ENCODE assay signal across 8 cellular contexts in genomic region chr3:170499562-170500156, GRCh38.
DNase-seq lines count a peak whose midpoint lies in the region; ATAC-seq and TF ChIP-seq lines count a peak whose summit lies in the region.

No MANE protein-coding gene starts in this region.

- H3K27ac Mint-ChIP-seq in chondrocyte (ENCODE audit: unreplicated experiment) = no peak overlapping the region

- H3K36me3 Mint-ChIP-seq in chondrocyte (ENCODE audit: low read depth) = no peaks in the 10 kb centered on the region

- peak; percentile 63 for TF ChIP-seq CTCF in GM12872 (IDR thresholded peaks at IDR 0.05; ENCODE audit: insufficient read depth, low read depth, low read length)
- peak; percentile 71 for TF ChIP-seq CTCF in chondrocyte (IDR thresholded peaks at IDR 0.05)

- H3K9me3 Mint-ChIP-seq in chondrocyte (ENCODE audit: low read depth) = no peaks in the 10 kb centered on the region

- peak; percentile 67 for DNase-seq in AG08396 (ENCODE audit: low spot score)
- peak; percentile 63 for DNase-seq in NAMALWA (ENCODE audit: low spot score)
- no peak for DNase-seq in chondrocyte (ENCODE audit: low spot score)
- peak; percentile 42 for DNase-seq in myocyte (ENCODE audit: low read depth)
- DNase-seq in activated gamma-delta T cell treated with Interleukin-2 at 50 U/mL for 16 hours = no peak

- no peaks in the 10 kb centered on the region for H3K27me3 Mint-ChIP-seq in chondrocyte (ENCODE audit: low read depth)

- no peak overlapping the region for H3K4me3 Mint-ChIP-seq in chondrocyte (ENCODE audit: unreplicated experiment)

- H3K4me1 Mint-ChIP-seq in chondrocyte (ENCODE audit: low read depth) = no peaks in the 10 kb centered on the region

- ATAC-seq in GM21825 (IDR thresholded peaks at IDR 0.05; ENCODE audit: unreplicated experiment) (no peak), GM21360 (IDR thresholded peaks at IDR 0.05; ENCODE audit: unreplicated experiment) (no peak)

Comparison
In these comparisons a context has a peak if more than half of its experiments do, and no peak if none do; other contexts are left out.
1. DNase-seq: peak in AG08396 (single experiment), NAMALWA (single experiment) and myocyte (single experiment); none in chondrocyte (single experiment) and activated gamma-delta T cell treated with Interleukin-2 at 50 U/mL for 16 hours (single experiment).